ENCODE assay signal across 17 cellular contexts in the genomic region with DNA sequence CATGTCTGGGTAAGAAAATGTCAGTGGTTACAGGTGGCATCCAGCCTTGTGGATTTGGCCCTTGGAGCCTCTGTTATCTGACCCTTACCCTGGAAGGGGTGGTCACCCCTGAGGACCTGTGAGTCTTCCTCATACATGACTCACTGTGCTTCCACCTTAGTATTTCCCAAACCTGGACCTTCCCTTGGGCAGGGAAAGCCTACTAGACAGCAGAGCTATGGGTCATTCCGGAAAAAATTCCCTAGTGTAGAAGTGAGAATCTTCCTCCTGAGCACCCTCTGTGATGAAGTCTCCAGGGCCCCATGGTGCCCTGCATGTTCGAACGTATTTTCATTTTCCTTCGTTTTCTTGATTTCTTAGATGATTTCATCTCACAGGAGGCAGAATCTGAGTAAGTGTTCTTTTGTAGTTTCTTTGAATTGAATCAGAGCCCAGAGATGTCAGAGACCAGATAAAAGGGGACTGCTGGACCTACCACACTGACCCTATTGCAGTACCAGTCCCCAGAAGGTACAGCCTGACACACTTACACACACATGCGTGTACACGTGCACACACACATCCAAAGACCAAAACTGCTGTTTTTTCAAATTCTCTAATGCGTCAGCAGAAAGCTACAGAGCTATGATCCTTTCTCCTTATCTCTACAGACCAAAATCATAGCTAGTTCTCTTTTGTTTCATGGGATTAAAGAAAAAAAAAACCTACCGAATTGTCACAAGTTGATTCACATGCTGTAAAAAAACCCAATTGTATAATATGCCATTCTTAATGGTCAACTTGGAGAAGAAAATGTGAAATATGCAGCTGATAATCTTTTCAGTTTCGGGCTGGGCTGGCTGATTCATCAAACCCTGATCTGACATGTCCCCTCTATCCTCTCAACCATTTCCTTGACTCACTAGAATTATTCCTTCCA. TPM values are rescaled to one million over a fixed set of nuclear protein-coding genes. Genes with fewer than 3 reads are reported as not detected.
DNase-seq lines count a peak whose midpoint lies in the region; ATAC-seq and TF ChIP-seq lines count a peak whose summit lies in the region.
"Had no signal": no experiment of that assay in that cellular context is flagged by ENCODE, and none has a peak within 500 bp of the region (broad histone marks: within the 10 kb centered on the region; RNA-seq: fewer than 3 reads in every experiment).

No MANE protein-coding gene starts in this region.

- H3K4me1 Mint-ChIP-seq in chondrocyte (ENCODE audit: low read depth) (peaks cover 23% of the 10 kb centered on the region), mesothelial cell of epicardium (peaks cover 63% of the 10 kb centered on the region), natural killer cell (peaks cover 5 to 6% of the 10 kb centered on the region in 2 donors)
- H3K4me1 Mint-ChIP-seq in activated naive CD8-positive, alpha-beta T cell treated with anti-CD3 and anti-CD28 coated beads, Interleukin-2, amount 50 U/mL, for 24 hours: peaks cover 43% of the 10 kb centered on the region

- H3K4me3 ChIP-seq in AG09309 (ENCODE audit: control insufficient read depth, low read depth, low read length): no peak overlapping the region

- H3K4me3 Mint-ChIP-seq in chondrocyte (ENCODE audit: unreplicated experiment) (no peak overlapping the region), mesothelial cell of epicardium (no peak overlapping the region), natural killer cell (no peak overlapping the region)
- H3K4me3 Mint-ChIP-seq in activated naive CD8-positive, alpha-beta T cell treated with anti-CD3 and anti-CD28 coated beads, Interleukin-2, amount 50 U/mL, for 24 hours: no peak overlapping the region
- H3K4me3 Mint-ChIP-seq: activated B cell treated with CpG ODN at 0.5 μM for 24 hours; stimulated activated memory B cell treated with anti-CD40 and anti-IgM and Interleukin-4, amounts not matched to agents 10 μg/mL and 1 μg/mL and 100 μg/mL, for 72 hours had no signal

- intact Hi-C loops in natural killer cell (cut with micrococcal nuclease): no loop called here

- no peaks in the 10 kb centered on the region for H3K36me3 Mint-ChIP-seq in chondrocyte (ENCODE audit: low read depth)
- H3K36me3 Mint-ChIP-seq in mesothelial cell of epicardium: no peaks in the 10 kb centered on the region
- no peaks in the 10 kb centered on the region for H3K36me3 Mint-ChIP-seq in natural killer cell
- H3K36me3 Mint-ChIP-seq in activated naive CD8-positive, alpha-beta T cell treated with anti-CD3 and anti-CD28 coated beads, Interleukin-2, amount 50 U/mL, for 24 hours (ENCODE audit: low read depth): peaks cover 2% of the 10 kb centered on the region
- H3K36me3 Mint-ChIP-seq: stimulated activated memory B cell treated with anti-CD40 and anti-IgM and Interleukin-4, amounts not matched to agents 10 μg/mL and 1 μg/mL and 100 μg/mL, for 72 hours had no signal

- no peaks in the 10 kb centered on the region for H3K27me3 Mint-ChIP-seq in chondrocyte (ENCODE audit: low read depth)
- no peaks in the 10 kb centered on the region for H3K27me3 Mint-ChIP-seq in mesothelial cell of epicardium (ENCODE audit: low read depth)
- no peaks in the 10 kb centered on the region for H3K27me3 Mint-ChIP-seq in natural killer cell (ENCODE audit: low read depth in 2 of 2)
- H3K27me3 Mint-ChIP-seq in activated naive CD8-positive, alpha-beta T cell treated with anti-CD3 and anti-CD28 coated beads, Interleukin-2, amount 50 U/mL, for 24 hours: no peaks in the 10 kb centered on the region
- H3K27me3 Mint-ChIP-seq: activated B cell treated with CpG ODN at 0.5 μM for 24 hours; stimulated activated memory B cell treated with anti-CD40 and anti-IgM and Interleukin-4, amounts not matched to agents 10 μg/mL and 1 μg/mL and 100 μg/mL, for 72 hours had no signal

- peak; percentile 34 for DNase-seq in AG09309 (ENCODE audit: low read depth)
- DNase-seq in NCI-H226: peak; percentile 68
- DNase-seq in chondrocyte (ENCODE audit: low spot score): no peak
- no peak for DNase-seq in mesothelial cell of epicardium (ENCODE audit: low spot score in 2 of 2, unreplicated experiment in 2 of 2)
- DNase-seq in natural killer cell: no peak
- no peak for DNase-seq in medulla oblongata (ENCODE audit: extremely low spot score)
- DNase-seq in activated naive CD8-positive, alpha-beta T cell treated with anti-CD3 and anti-CD28 coated beads, Interleukin-2, amount 50 U/mL, for 24 hours: no peak
- DNase-seq: activated B cell treated with CpG ODN at 0.5 μM for 24 hours; activated naive CD4-positive, alpha-beta T cell treated with Interleukin-2 at 50 U/mL for 16 hours; caudate nucleus; mesendoderm; NCI-H1048; NCI-H2107; SHP77; T-helper 2 cell had no signal

- H3K9me3 Mint-ChIP-seq in chondrocyte (ENCODE audit: low read depth) (no peaks in the 10 kb centered on the region), mesothelial cell of epicardium (peaks cover 3% of the 10 kb centered on the region), natural killer cell (no peaks in the 10 kb centered on the region)
- H3K9me3 Mint-ChIP-seq in activated naive CD8-positive, alpha-beta T cell treated with anti-CD3 and anti-CD28 coated beads, Interleukin-2, amount 50 U/mL, for 24 hours: no peaks in the 10 kb centered on the region
- H3K9me3 Mint-ChIP-seq: activated B cell treated with CpG ODN at 0.5 μM for 24 hours; stimulated activated memory B cell treated with anti-CD40 and anti-IgM and Interleukin-4, amounts not matched to agents 10 μg/mL and 1 μg/mL and 100 μg/mL, for 72 hours had no signal

- peak overlapping the region; percentile 38 for H3K27ac Mint-ChIP-seq in chondrocyte (ENCODE audit: unreplicated experiment)
- peak overlapping the region; percentile 24 for H3K27ac Mint-ChIP-seq in mesothelial cell of epicardium
- no peak overlapping the region for H3K27ac Mint-ChIP-seq in natural killer cell
- no peak overlapping the region for H3K27ac Mint-ChIP-seq in activated naive CD8-positive, alpha-beta T cell treated with anti-CD3 and anti-CD28 coated beads, Interleukin-2, amount 50 U/mL, for 24 hours
- H3K27ac Mint-ChIP-seq: activated B cell treated with CpG ODN at 0.5 μM for 24 hours; stimulated activated memory B cell treated with anti-CD40 and anti-IgM and Interleukin-4, amounts not matched to agents 10 μg/mL and 1 μg/mL and 100 μg/mL, for 72 hours had no signal

- no peak for ATAC-seq in natural killer cell
- ATAC-seq in activated naive CD8-positive, alpha-beta T cell treated with anti-CD3 and anti-CD28 coated beads, Interleukin-2, amount 50 U/mL, for 24 hours: no peak
- ATAC-seq in GM19324 (IDR thresholded peaks at IDR 0.05; ENCODE audit: low FRiP score, unreplicated experiment): no peak
- ATAC-seq: stimulated activated memory B cell treated with anti-CD40 and anti-IgM and Interleukin-4, amounts not matched to agents 10 μg/mL and 1 μg/mL and 100 μg/mL, for 72 hours had no signal

- TF ChIP-seq CTCF in AG09309 (IDR thresholded peaks at IDR 0.05; ENCODE audit: control insufficient read depth, insufficient read depth, low read depth, low read length, missing control alignments): no peak
- no peak for TF ChIP-seq CTCF in chondrocyte (IDR thresholded peaks at IDR 0.05)
- no peak for TF ChIP-seq CTCF in mesothelial cell of epicardium (IDR thresholded peaks at IDR 0.05; ENCODE audit: unreplicated experiment)
- TF ChIP-seq CTCF in natural killer cell (IDR thresholded peaks at IDR 0.05): no peak

RNA-seq across cellular contexts. Expression of gene ARHGEF3, which starts 50.5 kb away (rescaled TPM):
- total RNA-seq in chondrocyte: 2.8 to 6.9 TPM (median 5.2 TPM) in 3 replicates
- total RNA-seq in mesothelial cell of epicardium: 28.7 to 31.7 TPM (median 29.0 TPM) in 3 replicates
- total RNA-seq in natural killer cell: 100 to 1,000 TPM; 112 to 211 (median 135) TPM

Comparison
In these comparisons a context has a peak if more than half of its experiments do, and no peak if none do; other contexts are left out.
1. DNase-seq: peak in AG09309 (single experiment) and NCI-H226 (single experiment); none in chondrocyte (single experiment), mesothelial cell of epicardium (0 of 2), natural killer cell (single experiment), medulla oblongata (single experiment) and activated naive CD8-positive, alpha-beta T cell treated with anti-CD3 and anti-CD28 coated beads, Interleukin-2, amount 50 U/mL, for 24 hours (single experiment).
2. H3K27ac Mint-ChIP-seq: peak in chondrocyte (single experiment) and mesothelial cell of epicardium (single experiment); none in natural killer cell (0 of 2) and activated naive CD8-positive, alpha-beta T cell treated with anti-CD3 and anti-CD28 coated beads, Interleukin-2, amount 50 U/mL, for 24 hours (single experiment).